Comparison of ENCODE assay signal across 26 cellular contexts in the genomic region with DNA sequence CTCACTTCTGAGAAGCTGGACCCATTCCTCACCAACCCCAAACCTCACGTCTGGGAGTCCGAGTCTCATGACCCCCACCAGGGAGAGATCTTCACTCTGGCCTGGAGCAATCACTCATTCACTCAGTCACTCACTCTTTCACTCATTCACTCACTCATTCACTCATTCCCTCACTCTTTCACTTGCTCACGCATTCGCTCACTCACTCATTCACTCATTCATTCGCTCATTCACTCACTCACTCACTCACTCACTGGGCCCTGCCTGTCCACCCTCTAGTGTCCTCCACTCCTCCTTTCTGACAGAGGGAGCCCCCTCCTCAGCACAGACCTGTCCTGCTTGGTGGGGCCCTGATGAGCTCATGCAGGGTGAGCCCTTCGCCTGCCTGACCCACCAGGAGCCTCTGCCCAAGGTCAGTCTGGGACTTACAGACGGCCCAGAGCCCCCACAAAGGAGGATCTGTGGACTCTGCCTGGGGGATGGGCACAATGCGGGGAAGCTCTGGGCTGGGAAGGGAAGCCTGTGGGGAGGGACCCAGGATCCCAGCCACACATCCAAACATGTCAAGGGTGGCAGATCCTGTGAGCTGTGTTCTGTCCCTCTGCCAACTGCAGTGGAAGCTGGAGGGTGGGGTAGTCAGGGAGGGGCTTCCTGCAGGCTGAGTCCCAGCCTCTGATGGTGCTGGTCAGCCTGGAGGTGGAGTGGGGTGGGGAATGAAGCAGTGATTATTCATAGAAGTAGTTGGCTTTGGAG. TPM values are rescaled to one million over a fixed set of nuclear protein-coding genes. Genes with fewer than 3 reads are reported as not detected.
"Had no signal": no experiment of that assay in that cellular context is flagged by ENCODE, and none has a peak within 500 bp of the region (broad histone marks: within the 10 kb centered on the region; RNA-seq: fewer than 3 reads in every experiment).

No MANE protein-coding gene starts in this region.

- H3K36me3 Mint-ChIP-seq: activated CD4-positive, alpha-beta memory T cell treated with anti-CD3 and anti-CD28 coated beads for 36 hours; activated naive CD4-positive, alpha-beta T cell treated with anti-CD3 and anti-CD28 coated beads, Interleukin-2, amount 10 ng/mL, durations not matched to agents 7 days and 5 days; naive B cell had no signal

- H3K9me3 ChIP-seq: esophagus muscularis mucosa, right lobe of liver, thoracic aorta had no signal

- H3K4me1 ChIP-seq: foreskin keratinocyte, right lobe of liver had no signal

- H3K27ac Mint-ChIP-seq: activated CD4-positive, alpha-beta memory T cell treated with anti-CD3 and anti-CD28 coated beads for 36 hours; activated CD4-positive, alpha-beta T cell treated with anti-CD3 and anti-CD28 coated beads, Interleukin-2, amount 10 ng/mL, durations not matched to agents 24 days and 14 days; activated naive CD4-positive, alpha-beta T cell treated with anti-CD3 and anti-CD28 coated beads, Interleukin-2, amount 10 ng/mL, durations not matched to agents 7 days and 5 days; naive B cell had no signal

- H3K4me3 Mint-ChIP-seq: activated CD4-positive, alpha-beta memory T cell treated with anti-CD3 and anti-CD28 coated beads for 36 hours; activated CD4-positive, alpha-beta T cell treated with anti-CD3 and anti-CD28 coated beads, Interleukin-2, amount 10 ng/mL, durations not matched to agents 24 days and 14 days; activated naive CD4-positive, alpha-beta T cell treated with anti-CD3 and anti-CD28 coated beads, Interleukin-2, amount 10 ng/mL, durations not matched to agents 7 days and 5 days; central memory CD8-positive, alpha-beta T cell; naive B cell; neural crest cell had no signal

- H3K4me3 ChIP-seq: esophagus muscularis mucosa, right lobe of liver, thoracic aorta had no signal

- H3K27me3 ChIP-seq: foreskin keratinocyte, right lobe of liver had no signal

- H3K27ac ChIP-seq: esophagus muscularis mucosa, foreskin keratinocyte, right lobe of liver, thoracic aorta had no signal

- DNase-seq: activated CD4-positive, alpha-beta memory T cell treated with anti-CD3 and anti-CD28 coated beads for 36 hours; activated CD4-positive, alpha-beta T cell treated with anti-CD3 and anti-CD28 coated beads, Interleukin-2, amount 10 ng/mL, durations not matched to agents 24 days and 14 days; activated CD4-positive, CD25-positive, alpha-beta regulatory T cell treated with anti-CD3 and anti-CD28 coated beads, Interleukin-2, amount 50 U/mL, for 72 hours; activated CD8-positive, alpha-beta memory T cell treated with anti-CD3 and anti-CD28 coated beads, Interleukin-2, amount 50 U/mL, for 4 hours; activated gamma-delta T cell; activated naive CD4-positive, alpha-beta T cell treated with anti-CD3 and anti-CD28 coated beads, Interleukin-2, amount 10 ng/mL, durations not matched to agents 7 days and 5 days; activated T-cell treated with anti-CD3 and anti-CD28 coated beads, Interleukin-2, amount 50 U/mL, for 1 hour; amygdala; dermis blood vessel endothelial cell; effector CD4-positive, alpha-beta T cell; foreskin keratinocyte; mammary epithelial cell; naive B cell; right lobe of liver; stimulated activated CD4-positive, alpha-beta T cell treated with anti-CD3 and anti-CD28 coated beads, Interleukin-12 subunit alpha, Interleukin-12 subunit beta, amount 100 ng/mL, for 4 hours; stimulated activated CD4-positive, alpha-beta T cell treated with anti-CD3 and anti-CD28 coated beads, Interleukin-4, amount 100 ng/mL, for 1 hour; stimulated activated naive CD8-positive, alpha-beta T cell treated with anti-CD3 and anti-CD28 coated beads, Interleukin-15, Interleukin-2, amounts not matched to agents 100 U/mL and 50 U/mL, for 24 hours; T-helper 2 cell had no signal

- ATAC-seq: foreskin keratinocyte; right lobe of liver; stimulated activated naive CD8-positive, alpha-beta T cell treated with anti-CD3 and anti-CD28 coated beads, Interleukin-15, Interleukin-2, amounts not matched to agents 100 U/mL and 50 U/mL, for 24 hours had no signal

- H3K9me3 Mint-ChIP-seq: activated CD4-positive, alpha-beta memory T cell treated with anti-CD3 and anti-CD28 coated beads for 36 hours; activated CD4-positive, alpha-beta T cell treated with anti-CD3 and anti-CD28 coated beads, Interleukin-2, amount 10 ng/mL, durations not matched to agents 24 days and 14 days; activated naive CD4-positive, alpha-beta T cell treated with anti-CD3 and anti-CD28 coated beads, Interleukin-2, amount 10 ng/mL, durations not matched to agents 7 days and 5 days; central memory CD8-positive, alpha-beta T cell; neural crest cell had no signal

- H3K36me3 ChIP-seq: esophagus muscularis mucosa, right lobe of liver, thoracic aorta had no signal

- H3K27me3 Mint-ChIP-seq: activated CD4-positive, alpha-beta T cell treated with anti-CD3 and anti-CD28 coated beads, Interleukin-2, amount 10 ng/mL, durations not matched to agents 24 days and 14 days; activated naive CD4-positive, alpha-beta T cell treated with anti-CD3 and anti-CD28 coated beads, Interleukin-2, amount 10 ng/mL, durations not matched to agents 7 days and 5 days; central memory CD8-positive, alpha-beta T cell had no signal

- H3K4me1 Mint-ChIP-seq: activated CD4-positive, alpha-beta T cell treated with anti-CD3 and anti-CD28 coated beads, Interleukin-2, amount 10 ng/mL, durations not matched to agents 24 days and 14 days; activated naive CD4-positive, alpha-beta T cell treated with anti-CD3 and anti-CD28 coated beads, Interleukin-2, amount 10 ng/mL, durations not matched to agents 7 days and 5 days; central memory CD8-positive, alpha-beta T cell; neural crest cell had no signal

RNA-seq across cellular contexts. Expression of a gene that starts 18.5 kb away (rescaled TPM):
- total RNA-seq: activated CD4-positive, alpha-beta memory T cell treated with anti-CD3 and anti-CD28 coated beads for 36 hours; activated CD4-positive, alpha-beta T cell treated with anti-CD3 and anti-CD28 coated beads, Interleukin-2, amount 10 ng/mL, durations not matched to agents 24 days and 14 days; activated CD8-positive, alpha-beta memory T cell treated with anti-CD3 and anti-CD28 coated beads for 36 hours; dermis blood vessel endothelial cell; foreskin keratinocyte; mammary epithelial cell; neural crest cell had no signal
- polyA plus RNA-seq: foreskin keratinocyte, mammary epithelial cell had no signal

RNA-seq across cellular contexts. Expression of a gene that starts 30.8 kb away (rescaled TPM):
- total RNA-seq: activated CD4-positive, alpha-beta memory T cell treated with anti-CD3 and anti-CD28 coated beads for 36 hours; activated CD4-positive, alpha-beta T cell treated with anti-CD3 and anti-CD28 coated beads, Interleukin-2, amount 10 ng/mL, durations not matched to agents 24 days and 14 days; activated CD8-positive, alpha-beta memory T cell treated with anti-CD3 and anti-CD28 coated beads for 36 hours; dermis blood vessel endothelial cell; esophagus muscularis mucosa; foreskin keratinocyte; glomerular endothelial cell; liver; mammary epithelial cell; neural crest cell; right lobe of liver; subcutaneous adipose tissue; thoracic aorta had no signal
- polyA plus RNA-seq: foreskin keratinocyte, liver, mammary epithelial cell had no signal
